In the genomic region with DNA sequence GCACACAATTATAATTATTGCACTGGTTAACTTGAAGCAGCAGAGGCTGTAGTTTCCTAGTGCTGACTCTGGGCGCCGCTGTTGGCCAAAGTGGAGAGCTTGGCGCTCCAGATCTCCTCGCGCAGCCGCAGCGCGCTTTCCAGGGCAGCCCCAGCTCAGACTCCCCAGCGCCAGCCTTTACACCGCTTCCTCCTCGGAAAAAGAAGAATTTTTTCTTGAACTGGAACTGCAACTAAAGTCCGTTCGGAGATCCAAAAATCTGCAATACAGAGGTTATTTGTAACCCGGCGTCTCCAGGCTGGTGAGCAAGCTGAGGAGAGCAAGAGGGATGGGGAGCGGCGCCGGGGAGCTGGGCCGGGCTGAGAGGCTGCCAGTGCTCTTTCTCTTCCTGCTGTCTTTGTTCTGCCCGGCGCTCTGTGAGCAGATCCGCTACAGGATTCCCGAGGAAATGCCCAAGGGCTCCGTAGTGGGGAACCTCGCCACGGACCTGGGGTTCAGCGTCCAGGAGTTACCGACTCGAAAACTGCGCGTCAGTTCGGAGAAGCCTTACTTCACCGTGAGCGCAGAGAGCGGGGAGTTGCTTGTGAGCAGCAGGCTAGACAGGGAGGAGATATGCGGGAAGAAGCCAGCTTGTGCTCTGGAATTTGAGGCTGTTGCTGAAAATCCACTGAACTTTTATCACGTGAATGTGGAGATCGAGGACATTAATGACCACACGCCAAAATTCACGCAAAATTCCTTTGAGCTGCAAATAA, we compare ENCODE assay signal across 8 cellular contexts. TPM values are rescaled to one million over a fixed set of nuclear protein-coding genes. Genes with fewer than 3 reads are reported as not detected.
DNase-seq lines count a peak whose midpoint lies in the region; ATAC-seq and TF ChIP-seq lines count a peak whose summit lies in the region.
"Not testable (repeated sequence)": the region's sequence is repeated elsewhere in the genome, so short reads cannot be mapped to it uniquely, and the experiment has no call there.

A gene (plus strand): TSS at position 142 of the 755 bp plus-strand sequence. CDS start 187 bp downstream, at position 329.

- peak within 1 kb of the TSS; percentile 49 for H3K9ac ChIP-seq in HUES6 (ENCODE audit: low read length)
- H3K9ac ChIP-seq in iPS-15b (ENCODE audit: low read depth, low read length); neural cell (ENCODE audit: low read length): not testable (repeated sequence)

- H3K4me3 ChIP-seq in HUES6 (ENCODE audit: low read depth, low read length): peak within 1 kb of the TSS; percentile 57
- H3K4me3 ChIP-seq in ectodermal cell (ENCODE audit: insufficient read depth, low read depth, low read length): peak within 1 kb of the TSS; percentile 23
- H3K4me3 ChIP-seq in iPS-15b (ENCODE audit: low read depth, low read length): peak within 1 kb of the TSS; percentile 65
- peak within 1 kb of the TSS; percentile 53 for H3K4me3 ChIP-seq in neural cell (ENCODE audit: low read length)
- peak within 1 kb of the TSS in 1 of 2 donors; percentile 11 for H3K4me3 ChIP-seq in testis

- H3K9me2 ChIP-seq in neural cell (ENCODE audit: insufficient read depth, low read length): not testable (repeated sequence)

- TF ChIP-seq RAD21 in neural cell (conservative IDR thresholded peaks at IDR 0.05): peak; percentile 70

- H3F3A ChIP-seq in neural cell (ENCODE audit: insufficient read depth, low read length, poor library complexity, severe bottlenecking): not testable (repeated sequence)

- H3K79me2 ChIP-seq in neural cell (replicated peaks; ENCODE audit: insufficient read depth, low read length): not testable (repeated sequence)

- not testable (repeated sequence) for H4K20me1 ChIP-seq in neural cell (ENCODE audit: insufficient read depth)

- WGBS in ectodermal cell, 2 experiments: 65 to 71% methylated on average over 17 of the region's 40 CpGs
- WGBS in testis, 2 donors: 9 to 16% methylated on average over 18 to 19 of the region's 40 CpGs

- intact Hi-C loops in testis (cut with DNase I; ENCODE audit: low total_unique reads): not testable (repeated sequence)

- H3K4me1 ChIP-seq in HUES6 (ENCODE audit: control insufficient read depth, insufficient read depth, low read length); ectodermal cell (ENCODE audit: control insufficient read depth, insufficient read depth, low read length); iPS-15b (ENCODE audit: control insufficient read depth, insufficient read depth, low read length); testis: not testable (repeated sequence)

- not testable (repeated sequence) for H2AFZ ChIP-seq in neural cell (ENCODE audit: low read depth, low read length)

- not testable (repeated sequence) for TF ChIP-seq EP300 in neural cell (conservative IDR thresholded peaks at IDR 0.05; ENCODE audit: poor library complexity, severe bottlenecking)

- not testable (repeated sequence) for H3K27ac ChIP-seq in HUES6 (ENCODE audit: low read depth, low read length); ectodermal cell (ENCODE audit: insufficient read depth, low read depth, low read length, poor library complexity, severe bottlenecking); testis
- H3K27ac ChIP-seq in neural cell (ENCODE audit: low read length): peak within 1 kb of the TSS; percentile 41

- ATAC-seq in GM21619 (IDR thresholded peaks at IDR 0.05; ENCODE audit: unreplicated experiment): peak; percentile 91

- TF ChIP-seq POLR2A in testis (IDR thresholded peaks at IDR 0.05): not testable (repeated sequence)

- H3K36me3 ChIP-seq in HUES6 (ENCODE audit: control insufficient read depth, insufficient read depth, low read length): peaks cover 22% of the 10 kb centered on the region
- H3K36me3 ChIP-seq in ectodermal cell (ENCODE audit: control insufficient read depth, insufficient read depth, low read length); iPS-15b (ENCODE audit: control insufficient read depth, insufficient read depth, low read length); neural cell (ENCODE audit: insufficient read depth, low read length); testis (ENCODE audit: low read depth, missing control alignments): not testable (repeated sequence)

- not testable (repeated sequence) for H3K4me2 ChIP-seq in neural cell (ENCODE audit: low read length)

- DNase-seq in EL: peak; percentile 44
- peak; percentile 31 for DNase-seq in activated T-cell treated with anti-CD3 and anti-CD28 coated beads for 48 hours (ENCODE audit: low read depth)
- DNase-seq in testis: peak; percentile 63

- H3K9me3 ChIP-seq in HUES6 (ENCODE audit: control insufficient read depth, insufficient read depth, low read depth, low read length): peaks cover 70% of the 10 kb centered on the region
- H3K9me3 ChIP-seq in ectodermal cell (ENCODE audit: control insufficient read depth, low read length); testis: not testable (repeated sequence)
- H3K9me3 ChIP-seq in iPS-15b (ENCODE audit: control insufficient read depth, insufficient read depth, low read length): peaks cover 11% of the 10 kb centered on the region
- peaks cover 36% of the 10 kb centered on the region for H3K9me3 ChIP-seq in neural cell (ENCODE audit: low read length)

- H3K27me3 ChIP-seq in HUES6 (ENCODE audit: control insufficient read depth, insufficient read depth, low read length): peaks cover 19% of the 10 kb centered on the region
- H3K27me3 ChIP-seq in ectodermal cell (ENCODE audit: control insufficient read depth, insufficient read depth, low read length, poor library complexity, severe bottlenecking); neural cell (ENCODE audit: insufficient read depth, low read depth, low read length); testis: not testable (repeated sequence)
- H3K27me3 ChIP-seq in iPS-15b (ENCODE audit: control insufficient read depth, insufficient read depth, low read length): peaks cover 16% of the 10 kb centered on the region

- TF ChIP-seq CTCF in neural cell (IDR thresholded peaks at IDR 0.05; ENCODE audit: poor library complexity, severe bottlenecking): peak; percentile 69
- peak in 2 of 3 experiments; percentile 53 to 59 for TF ChIP-seq CTCF in testis (IDR thresholded peaks at IDR 0.05)

TF ChIP-seq in neural cell, 6 proteins besides CTCF, POLR2A, EP300 and RAD21:
- peak; percentile 65 for TF ChIP-seq SMC3 (conservative IDR thresholded peaks at IDR 0.05; ENCODE audit: poor library complexity)

RNA-seq across cellular contexts. Expression of the gene that starts here (rescaled TPM):
- 8.7 TPM for polyA plus RNA-seq in ectodermal cell (2013, experiment 1 of 4)
- polyA plus RNA-seq in ectodermal cell (2013, experiment 2 of 4): 9.4 TPM
- polyA plus RNA-seq in ectodermal cell (2013, experiment 3 of 4): 5.8 TPM
- 6.6 TPM for polyA plus RNA-seq in ectodermal cell (2013, experiment 4 of 4)
- polyA plus RNA-seq in neural cell (9.3 and 13.0 TPM in 2 replicates), testis (ENCODE audit: insufficient read depth, low read depth, low replicate concordance) (1.0 TPM)
- polyA minus RNA-seq in neural cell: 33.6 and 37.5 TPM in 2 replicates
- 10 to 100 TPM; 11.3 to 13.3 TPM for total RNA-seq in testis
